ENCODE assay signal across 8 cellular contexts in the genomic region with DNA sequence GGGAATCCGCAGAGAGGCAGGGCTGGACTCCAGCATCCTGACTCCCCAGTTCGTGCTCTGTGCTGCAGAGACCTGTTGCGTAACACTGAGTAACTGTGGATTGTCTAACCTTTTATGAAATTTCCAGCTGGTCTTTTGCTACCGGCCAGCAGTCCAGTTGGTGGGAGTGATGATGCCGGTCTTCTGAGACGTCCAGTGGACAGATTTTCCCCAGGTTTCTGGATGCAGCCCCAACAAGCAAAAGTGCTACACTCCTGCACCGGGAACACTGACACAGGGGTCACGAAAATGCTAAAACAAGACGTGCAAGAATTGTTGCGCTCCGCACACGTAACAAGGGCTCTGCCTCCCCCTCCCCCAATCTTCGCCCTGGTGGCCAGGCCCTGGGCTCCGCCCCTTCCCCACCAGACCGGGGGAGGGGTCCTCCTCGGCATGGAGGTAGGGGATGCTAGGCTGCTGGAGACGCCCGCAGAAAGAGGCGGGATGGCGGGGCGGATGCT. TPM values are rescaled to one million over a fixed set of nuclear protein-coding genes. Genes with fewer than 3 reads are reported as not detected.
DNase-seq lines count a peak whose midpoint lies in the region; ATAC-seq and TF ChIP-seq lines count a peak whose summit lies in the region.

No MANE protein-coding gene starts in this region.

- H3K27ac ChIP-seq in SJSA1 (peak overlapping the region; percentile 67), epithelial cell of prostate (peak overlapping the region; percentile 40), muscle layer of duodenum (ENCODE audit: low read length) (no peak overlapping the region), OCI-LY7 (ENCODE audit: low read depth, low read length, poor library complexity, severe bottlenecking) (no peak overlapping the region)

- no peaks in the 10 kb centered on the region for H4K20me1 ChIP-seq in OCI-LY7 (ENCODE audit: insufficient read depth, low read length)

- no peaks in the 10 kb centered on the region for H3K79me2 ChIP-seq in OCI-LY7 (ENCODE audit: insufficient read depth, low read depth, low read length)

- H3K4me2 ChIP-seq in OCI-LY7 (ENCODE audit: low read length), result no peak overlapping the region

- H3K9me3 ChIP-seq in SJSA1 (replicated peaks), result no peaks in the 10 kb centered on the region
- no peaks in the 10 kb centered on the region for H3K9me3 ChIP-seq in muscle layer of duodenum (ENCODE audit: control insufficient read depth in 1 of 2, low read length in 2 of 2)
- H3K9me3 ChIP-seq in OCI-LY7 (ENCODE audit: low read length), result no peaks in the 10 kb centered on the region

- H2AFZ ChIP-seq in OCI-LY7 (ENCODE audit: low read length), result no peak overlapping the region

- H3K4me3 ChIP-seq in SJSA1 (peak overlapping the region; percentile 90), muscle layer of duodenum (ENCODE audit: low read depth in 1 of 2, low read length in 2 of 2) (peak overlapping the region; percentile 38 to 67), OCI-LY7 (ENCODE audit: low read depth, low read length, poor library complexity, severe bottlenecking) (no peak overlapping the region)

- no peak for ATAC-seq in HG02610 (IDR thresholded peaks at IDR 0.05; ENCODE audit: unreplicated experiment)

- no TSS peak for BruUV-seq in OCI-LY7 (replicated peaks; lab: Mats Ljungman, UMichigan)

- CTCF ChIA-PET in OCI-LY7 (lab: Charles Lee; ENCODE audit: unreplicated experiment), result no interaction called here

- intact Hi-C loops in OCI-LY7 (cut with micrococcal nuclease; ENCODE audit: unreplicated experiment), result no loop called here

- POLR2A ChIA-PET in OCI-LY7 (lab: Charles Lee), result no interaction called here

- no peaks in the 10 kb centered on the region for H3K27me3 ChIP-seq in SJSA1 (replicated peaks)
- peaks cover 9% of the 10 kb centered on the region for H3K27me3 ChIP-seq in muscle layer of duodenum (ENCODE audit: low read depth, low read length)

- no peak for TF ChIP-seq CTCF in OCI-LY7 (conservative IDR thresholded peaks at IDR 0.05; ENCODE audit: low read length)

- H3K9me2 ChIP-seq in OCI-LY7 (ENCODE audit: insufficient read depth, low read length), result no peaks in the 10 kb centered on the region

- H3K4me1 ChIP-seq in SJSA1 (replicated peaks) (peaks cover 36% of the 10 kb centered on the region), muscle layer of duodenum (ENCODE audit: control insufficient read depth in 1 of 2, insufficient read depth in 2 of 2, low read length in 2 of 2) (peaks cover 0 to 40% of the 10 kb centered on the region in 2 donors), OCI-LY7 (ENCODE audit: insufficient read depth, low read length, poor library complexity, severe bottlenecking) (no peaks in the 10 kb centered on the region)

- peak; percentile 38 for DNase-seq in NCI-H82 (lab: John Stamatoyannopoulos, UW)
- DNase-seq in NCI-H82 treated with DMSO at 0.1 percent for 48 hours (lab: John Stamatoyannopoulos, UW; ENCODE audit: unreplicated experiment), result no peak
- DNase-seq in SJSA1 (ENCODE audit: low read depth in 1 of 2, low spot score in 2 of 2), result peak; percentile 69 to 79
- DNase-seq in epithelial cell of prostate (ENCODE audit: low read depth, low spot score), result no peak
- no peak for DNase-seq in OCI-LY7 (ENCODE audit: low spot score)
- no peak for DNase-seq in hippocampal formation (lab: John Stamatoyannopoulos, UW)

- peaks cover 23% of the 10 kb centered on the region for H3K36me3 ChIP-seq in SJSA1
- no peaks in the 10 kb centered on the region for H3K36me3 ChIP-seq in muscle layer of duodenum (ENCODE audit: control insufficient read depth in 1 of 2, insufficient read depth in 2 of 2, low read length in 2 of 2)
- H3K36me3 ChIP-seq in OCI-LY7 (ENCODE audit: insufficient read depth, low read length), result no peaks in the 10 kb centered on the region

RNA-seq across cellular contexts. Expression of gene MRC2, which starts 0.7 kb away (rescaled TPM):
- 202 and 254 TPM in 2 replicates for total RNA-seq in SJSA1 (2014; rRNA removed; shearing (Covaris generic))
- 0.05 and 0.19 TPM in 2 replicates for total RNA-seq in OCI-LY7 (2014; rRNA removed; shearing (Covaris generic))
- 0.27 TPM in 1 of 2 replicates, not detected in the other for total RNA-seq in OCI-LY7 (2022)

Comparison
In these comparisons a context has a peak if more than half of its experiments do, and no peak if none do; other contexts are left out.
1. DNase-seq: peak in NCI-H82 (single experiment) and SJSA1 (2 of 2); none in NCI-H82 treated with DMSO at 0.1 percent for 48 hours (single experiment), epithelial cell of prostate (single experiment), OCI-LY7 (single experiment) and hippocampal formation (0 of 2).
2. H3K27ac ChIP-seq: peak in SJSA1 (single experiment) and epithelial cell of prostate (single experiment); none in muscle layer of duodenum (single experiment) and OCI-LY7 (single experiment).
3. RNA of gene MRC2, which starts 0.7 kb away (total RNA-seq): 202 to 254 TPM in SJSA1; 0.05 to 0.27 TPM in OCI-LY7; every median in the first group is over 100 times any median in the second.